Comparison of ENCODE assay signal across 1 cellular context in the genomic region with DNA sequence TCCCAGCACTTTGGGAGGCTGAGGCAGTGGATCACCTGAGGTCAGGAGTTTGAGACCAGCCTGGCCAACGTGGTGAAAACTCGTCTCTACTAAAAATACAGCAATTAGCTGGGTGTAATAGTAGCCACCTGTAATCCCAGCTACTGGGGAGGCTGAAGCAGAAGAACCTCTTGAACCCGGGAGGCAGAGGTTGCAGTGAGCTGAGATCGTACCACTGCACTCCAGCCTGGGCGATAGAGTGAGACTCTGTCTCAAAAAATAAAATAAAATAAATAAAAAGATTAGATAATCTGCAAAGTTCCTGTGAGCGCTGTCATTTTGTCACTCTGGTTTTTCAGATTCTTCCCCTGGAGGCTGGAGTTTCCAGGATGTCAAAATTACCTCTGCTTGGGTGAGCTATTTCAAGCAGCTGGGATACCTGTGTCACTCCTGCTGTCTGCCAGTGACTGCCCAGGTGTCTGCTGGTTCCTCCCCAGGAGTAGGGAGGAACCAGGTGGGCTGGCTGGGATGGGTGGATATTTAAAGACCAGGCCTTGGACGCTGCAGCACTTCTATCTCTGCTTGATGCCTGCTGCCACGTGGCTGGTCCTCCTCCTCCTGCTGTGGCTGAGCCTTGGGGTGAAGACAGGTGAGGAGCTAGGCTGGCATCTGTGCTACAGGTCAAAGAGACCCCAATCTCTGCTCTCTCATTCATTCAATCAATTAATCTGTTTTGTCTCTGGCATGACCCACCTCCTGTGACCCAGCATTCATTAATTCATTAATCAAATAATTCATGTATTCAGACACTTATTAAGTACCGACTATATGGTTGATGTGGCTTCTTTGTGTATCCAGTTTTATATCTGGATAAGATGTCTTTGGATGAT.
A peak's percentile ranks its signal among the peaks of the same experiment; 100 is the strongest.
TF ChIP-seq lines count a peak whose summit lies in the region.

No MANE protein-coding gene starts in this region.

TF ChIP-seq in K562, 482 proteins besides CTCF, POLR2A, EP300 and RAD21 (continued from another document):
- TF ChIP-seq, protein P1, sequence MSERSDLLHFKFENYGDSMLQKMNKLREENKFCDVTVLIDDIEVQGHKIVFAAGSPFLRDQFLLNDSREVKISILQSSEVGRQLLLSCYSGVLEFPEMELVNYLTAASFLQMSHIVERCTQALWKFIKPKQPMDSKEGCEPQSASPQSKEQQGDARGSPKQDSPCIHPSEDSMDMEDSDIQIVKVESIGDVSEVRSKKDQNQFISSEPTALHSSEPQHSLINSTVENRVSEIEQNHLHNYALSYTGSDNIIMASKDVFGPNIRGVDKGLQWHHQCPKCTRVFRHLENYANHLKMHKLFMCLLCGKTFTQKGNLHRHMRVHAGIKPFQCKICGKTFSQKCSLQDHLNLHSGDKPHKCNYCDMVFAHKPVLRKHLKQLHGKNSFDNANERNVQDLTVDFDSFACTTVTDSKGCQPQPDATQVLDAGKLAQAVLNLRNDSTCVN (CRISPR knock-in tag; IDR thresholded peaks at IDR 0.05) = 0 out of 2 replicates have a peak, but pooled peaks have one; percentile 66
- no peak for TF ChIP-seq ZNF184 (CRISPR knock-in tag; IDR thresholded peaks at IDR 0.05)
- TF ChIP-seq ZNF830 (CRISPR knock-in tag; IDR thresholded peaks at IDR 0.05) = no peak
- TF ChIP-seq, protein P2, sequence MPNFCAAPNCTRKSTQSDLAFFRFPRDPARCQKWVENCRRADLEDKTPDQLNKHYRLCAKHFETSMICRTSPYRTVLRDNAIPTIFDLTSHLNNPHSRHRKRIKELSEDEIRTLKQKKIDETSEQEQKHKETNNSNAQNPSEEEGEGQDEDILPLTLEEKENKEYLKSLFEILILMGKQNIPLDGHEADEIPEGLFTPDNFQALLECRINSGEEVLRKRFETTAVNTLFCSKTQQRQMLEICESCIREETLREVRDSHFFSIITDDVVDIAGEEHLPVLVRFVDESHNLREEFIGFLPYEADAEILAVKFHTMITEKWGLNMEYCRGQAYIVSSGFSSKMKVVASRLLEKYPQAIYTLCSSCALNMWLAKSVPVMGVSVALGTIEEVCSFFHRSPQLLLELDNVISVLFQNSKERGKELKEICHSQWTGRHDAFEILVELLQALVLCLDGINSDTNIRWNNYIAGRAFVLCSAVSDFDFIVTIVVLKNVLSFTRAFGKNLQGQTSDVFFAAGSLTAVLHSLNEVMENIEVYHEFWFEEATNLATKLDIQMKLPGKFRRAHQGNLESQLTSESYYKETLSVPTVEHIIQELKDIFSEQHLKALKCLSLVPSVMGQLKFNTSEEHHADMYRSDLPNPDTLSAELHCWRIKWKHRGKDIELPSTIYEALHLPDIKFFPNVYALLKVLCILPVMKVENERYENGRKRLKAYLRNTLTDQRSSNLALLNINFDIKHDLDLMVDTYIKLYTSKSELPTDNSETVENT (CRISPR knock-in tag; IDR thresholded peaks at IDR 0.05) = 0 out of 2 replicates have a peak, but pooled peaks have one; percentile 24
- peak in 1 of 2 experiments; percentile 22; a peak in 1 of 4 replicates for TF ChIP-seq ETV6 (IDR thresholded peaks at IDR 0.05; ENCODE audit: borderline replicate concordance in 1 of 2, low read depth in 2 of 2, low read length in 1 of 2)
- TF ChIP-seq ETV6 (CRISPR knock-in tag; IDR thresholded peaks at IDR 0.05; ENCODE audit: borderline replicate concordance) = no peak
- no peak for TF ChIP-seq TFAM (CRISPR knock-in tag; conservative IDR thresholded peaks at IDR 0.05)
- TF ChIP-seq POLR2B (IDR thresholded peaks at IDR 0.05; ENCODE audit: low read depth, partially characterized antibody) = peak; percentile 6
- TF ChIP-seq ZKSCAN8 (CRISPR knock-in tag; IDR thresholded peaks at IDR 0.05) = no peak
- TF ChIP-seq SMAD2 (IDR thresholded peaks at IDR 0.05; ENCODE audit: low read depth, low read length) = no peak
- TF ChIP-seq SRSF9 (IDR thresholded peaks at IDR 0.05; ENCODE audit: borderline replicate concordance, low read depth, low read length) = no peak
- peak; percentile 44 for TF ChIP-seq SAP30 (IDR thresholded peaks at IDR 0.05; ENCODE audit: borderline replicate concordance, insufficient read depth, low read depth, low read length, poor library complexity, severe bottlenecking)
- peak; percentile 56 for TF ChIP-seq SNRNP70 (optimal IDR thresholded peaks at IDR 0.05; ENCODE audit: low read depth, low read length)
- TF ChIP-seq C11orf30 (IDR thresholded peaks at IDR 0.05; ENCODE audit: low read depth) = no peak
- TF ChIP-seq, protein P3, sequence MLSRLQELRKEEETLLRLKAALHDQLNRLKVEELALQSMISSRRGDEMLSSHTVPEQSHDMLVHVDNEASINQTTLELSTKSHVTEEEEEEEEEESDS (CRISPR knock-in tag; IDR thresholded peaks at IDR 0.05) = no peak
- 0 out of 2 replicates have a peak, but pooled peaks have one; percentile 22 for TF ChIP-seq SP1 (CRISPR knock-in tag; IDR thresholded peaks at IDR 0.05)
- TF ChIP-seq, protein P4, sequence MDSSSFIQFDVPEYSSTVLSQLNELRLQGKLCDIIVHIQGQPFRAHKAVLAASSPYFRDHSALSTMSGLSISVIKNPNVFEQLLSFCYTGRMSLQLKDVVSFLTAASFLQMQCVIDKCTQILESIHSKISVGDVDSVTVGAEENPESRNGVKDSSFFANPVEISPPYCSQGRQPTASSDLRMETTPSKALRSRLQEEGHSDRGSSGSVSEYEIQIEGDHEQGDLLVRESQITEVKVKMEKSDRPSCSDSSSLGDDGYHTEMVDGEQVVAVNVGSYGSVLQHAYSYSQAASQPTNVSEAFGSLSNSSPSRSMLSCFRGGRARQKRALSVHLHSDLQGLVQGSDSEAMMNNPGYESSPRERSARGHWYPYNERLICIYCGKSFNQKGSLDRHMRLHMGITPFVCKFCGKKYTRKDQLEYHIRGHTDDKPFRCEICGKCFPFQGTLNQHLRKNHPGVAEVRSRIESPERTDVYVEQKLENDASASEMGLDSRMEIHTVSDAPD (CRISPR knock-in tag; IDR thresholded peaks at IDR 0.05) = peak; percentile 9; the same call in 1 of the 2 replicates
- TF ChIP-seq CBX3 (IDR thresholded peaks at IDR 0.05; ENCODE audit: borderline replicate concordance in 1 of 2, low read length in 2 of 2) = no peak
- TF ChIP-seq, protein P5, sequence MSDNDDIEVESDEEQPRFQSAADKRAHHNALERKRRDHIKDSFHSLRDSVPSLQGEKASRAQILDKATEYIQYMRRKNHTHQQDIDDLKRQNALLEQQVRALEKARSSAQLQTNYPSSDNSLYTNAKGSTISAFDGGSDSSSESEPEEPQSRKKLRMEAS (CRISPR knock-in tag; IDR thresholded peaks at IDR 0.05) = peak; percentile 55; the same call in 1 of the 2 replicates
